In the genomic region with DNA sequence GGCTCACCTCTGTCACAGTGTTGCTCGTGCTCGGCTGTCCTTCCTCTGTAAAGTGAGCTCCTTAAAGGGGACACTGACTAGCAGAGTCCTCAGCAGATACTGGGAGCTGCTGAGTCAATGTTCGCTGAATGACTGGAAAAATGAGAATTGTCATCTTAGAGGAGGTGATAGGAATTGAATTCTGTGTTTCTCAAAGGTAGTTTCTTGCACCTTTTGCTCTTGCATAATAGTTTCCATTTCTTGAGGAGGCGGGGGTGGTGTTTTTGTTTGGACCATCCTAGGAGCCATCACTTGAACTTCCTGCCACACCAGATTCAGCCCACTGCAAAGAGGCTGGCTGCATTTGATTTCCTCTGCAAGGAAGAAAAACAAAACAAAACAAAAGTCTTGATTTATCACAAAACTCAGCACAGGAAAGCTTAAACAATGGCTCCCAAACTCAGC, we compare ENCODE assay signal across 20 cellular contexts. TPM values are rescaled to one million over a fixed set of nuclear protein-coding genes. Genes with fewer than 3 reads are reported as not detected.
DNase-seq lines count a peak whose midpoint lies in the region; ATAC-seq lines count a peak whose summit lies in the region.
"Had no signal": no experiment of that assay in that cellular context is flagged by ENCODE, and none has a peak within 500 bp of the region (broad histone marks: within the 10 kb centered on the region; RNA-seq: fewer than 3 reads in every experiment).

No MANE protein-coding gene starts in this region.

- peak overlapping the region; percentile 59 for H3K27ac Mint-ChIP-seq in T-helper 17 cell
- H3K27ac Mint-ChIP-seq: activated CD8-positive, alpha-beta memory T cell treated with anti-CD3 and anti-CD28 coated beads, Interleukin-2, amount 10 ng/mL, durations not matched to agents 7 days and 5 days had no signal

- H3K36me3 ChIP-seq in ACC112 (ENCODE audit: insufficient read depth, low read length), result no peaks in the 10 kb centered on the region
- H3K36me3 ChIP-seq: heart left ventricle had no signal

- ATAC-seq in T-helper 17 cell, result no peak
- ATAC-seq in left lobe of liver, result peak; percentile 34
- ATAC-seq in HG03457 (IDR thresholded peaks at IDR 0.05; ENCODE audit: unreplicated experiment), result no peak
- ATAC-seq: activated CD8-positive, alpha-beta memory T cell treated with anti-CD3 and anti-CD28 coated beads, Interleukin-2, amount 10 ng/mL, durations not matched to agents 7 days and 5 days; sciatic nerve had no signal

- H3K9me3 ChIP-seq in T-helper 17 cell (ENCODE audit: control insufficient read depth, low read length, poor library complexity, severe bottlenecking), result no peaks in the 10 kb centered on the region

- peak overlapping the region; percentile 71 for H3K4me3 Mint-ChIP-seq in T-helper 17 cell
- H3K4me3 Mint-ChIP-seq: activated CD8-positive, alpha-beta memory T cell treated with anti-CD3 and anti-CD28 coated beads, Interleukin-2, amount 10 ng/mL, durations not matched to agents 7 days and 5 days had no signal

- no peak overlapping the region for H3K27ac ChIP-seq in ACC112 (ENCODE audit: low read depth, low read length)

- H2AFZ ChIP-seq in ACC112 (ENCODE audit: low read length, unreplicated experiment), result peak overlapping the region; percentile 48

- peaks cover 3% of the 10 kb centered on the region for H3K36me3 Mint-ChIP-seq in T-helper 17 cell (ENCODE audit: low read depth)

- H3K4me1 Mint-ChIP-seq in T-helper 17 cell, result peaks cover 18% of the 10 kb centered on the region

- H3K4me1 ChIP-seq in ACC112 (ENCODE audit: control insufficient read depth, insufficient read depth, low read length, unreplicated experiment), result no peaks in the 10 kb centered on the region

- H3K27me3 Mint-ChIP-seq in T-helper 17 cell, result no peaks in the 10 kb centered on the region
- H3K27me3 Mint-ChIP-seq: activated CD8-positive, alpha-beta memory T cell treated with anti-CD3 and anti-CD28 coated beads, Interleukin-2, amount 10 ng/mL, durations not matched to agents 7 days and 5 days had no signal

- no peak overlapping the region for H3K4me3 ChIP-seq in ACC112 (ENCODE audit: low read depth, low read length)
- H3K4me3 ChIP-seq: heart left ventricle had no signal

- no peaks in the 10 kb centered on the region for H3K79me2 ChIP-seq in ACC112 (ENCODE audit: control insufficient read depth, insufficient read depth, low read length, unreplicated experiment)

- DNase-seq in activated CD4-positive, alpha-beta T cell treated with anti-CD3 and anti-CD28 coated beads for 48 hours, result peak; percentile 17
- no peak for DNase-seq in activated CD4-positive, alpha-beta T cell treated with anti-CD3 and anti-CD28 coated beads, Interleukin-2, amount 50 U/mL, for 4 hours
- no peak for DNase-seq in T-helper 17 cell
- no peak for DNase-seq in left lobe of liver (ENCODE audit: low spot score)
- no peak for DNase-seq in DMS53 treated with DMSO at 0.1 percent for 48 hours (lab: John Stamatoyannopoulos, UW; ENCODE audit: unreplicated experiment)
- DNase-seq in NCI-H2029 (lab: John Stamatoyannopoulos, UW), result no peak
- DNase-seq: activated CD8-positive, alpha-beta memory T cell treated with anti-CD3 and anti-CD28 coated beads, Interleukin-2, amount 10 ng/mL, durations not matched to agents 7 days and 5 days; DMS153; HCEC 1CT; heart left ventricle; MM.1S; NCI-H146; NCI-H2227 treated with DMSO at 0.1 percent for 48 hours; NCI-H82; OCI-M1; SHP77 treated with DMSO at 0.1 percent for 48 hours had no signal

- H3K27me3 ChIP-seq in ACC112 (ENCODE audit: insufficient read depth, low read length), result no peaks in the 10 kb centered on the region

RNA-seq across cellular contexts. Expression of gene RFX8, which starts 11.4 kb away (rescaled TPM):
- under 1 TPM in 1 of 2 donors, not detected in 1; 0.44 TPM for total RNA-seq in T-helper 17 cell
- total RNA-seq in left lobe of liver, result not detected
- total RNA-seq: ureter had no signal
